Comparison of ENCODE assay signal across 22 cellular contexts in the genomic region with DNA sequence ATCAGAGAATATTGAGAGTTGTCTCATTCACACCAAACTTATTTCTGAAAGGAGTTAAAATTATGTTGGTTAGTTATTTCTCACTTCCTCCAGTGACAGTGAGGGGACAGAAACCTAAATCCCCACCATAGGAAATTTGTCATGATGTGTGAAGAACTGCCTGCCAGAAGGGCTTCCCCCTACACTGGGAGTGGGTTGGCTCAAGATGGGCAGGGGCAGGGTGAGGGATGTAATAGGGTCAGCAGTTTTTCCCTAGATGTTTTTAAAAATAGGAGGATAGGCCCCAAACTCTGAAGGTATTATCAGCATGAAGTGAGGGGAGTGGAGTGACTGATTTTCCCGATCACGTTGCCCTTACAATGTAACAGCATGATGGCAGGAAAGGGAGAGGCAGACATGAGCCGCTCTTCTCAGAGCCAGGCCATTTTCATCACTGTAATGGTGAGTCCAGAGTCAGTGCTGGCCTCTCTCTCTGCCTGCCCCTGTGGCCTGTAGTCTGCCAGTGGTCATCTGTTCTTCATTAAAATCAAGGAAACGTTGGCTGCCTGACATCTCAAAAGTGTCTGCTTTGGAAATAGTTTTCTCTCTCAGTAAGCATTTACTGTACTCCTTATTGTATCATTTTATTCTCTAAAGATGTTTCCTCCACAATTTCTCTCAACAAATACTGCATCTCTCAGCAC. TPM values are rescaled to one million over a fixed set of nuclear protein-coding genes. Genes with fewer than 3 reads are reported as not detected.
DNase-seq lines count a peak whose midpoint lies in the region; ATAC-seq, FAIRE-seq and TF ChIP-seq lines count a peak whose summit lies in the region.
"Had no signal": no experiment of that assay in that cellular context is flagged by ENCODE, and none has a peak within 500 bp of the region (broad histone marks: within the 10 kb centered on the region; RNA-seq: fewer than 3 reads in every experiment).

No MANE protein-coding gene starts in this region.

- H3K27me3 Mint-ChIP-seq in CD8-positive, alpha-beta memory T cell = no peaks in the 10 kb centered on the region
- H3K27me3 Mint-ChIP-seq: activated CD4-positive, alpha-beta T cell treated with anti-CD3 and anti-CD28 coated beads, Interleukin-2, amount 10 ng/mL, durations not matched to agents 24 days and 14 days; activated naive CD4-positive, alpha-beta T cell treated with anti-CD3 and anti-CD28 coated beads, Interleukin-2, amount 10 ng/mL, durations not matched to agents 7 days and 5 days had no signal

- CTCF ChIA-PET in OCI-LY7 (lab: Charles Lee; ENCODE audit: unreplicated experiment) = no interaction called here
- CTCF ChIA-PET in CD8-positive, alpha-beta memory T cell (lab: Charles Lee) = interaction anchor here (0.7 kb wide), 1 partner anchor 104 kb away, joined by 4 read pairs; no protein-coding TSS in a partner anchor

- 76 to 82% methylated on average over 4 of the region's 4 CpGs for WGBS in pancreas, 2 donors

- H3K4me1 Mint-ChIP-seq in CD8-positive, alpha-beta memory T cell = no peaks in the 10 kb centered on the region
- H3K4me1 Mint-ChIP-seq: activated CD4-positive, alpha-beta T cell treated with anti-CD3 and anti-CD28 coated beads, Interleukin-2, amount 10 ng/mL, durations not matched to agents 24 days and 14 days; activated naive CD4-positive, alpha-beta T cell treated with anti-CD3 and anti-CD28 coated beads, Interleukin-2, amount 10 ng/mL, durations not matched to agents 7 days and 5 days had no signal

- no peaks in the 10 kb centered on the region for H3K27me3 ChIP-seq in pancreas
- H3K27me3 ChIP-seq in CD8-positive, alpha-beta memory T cell (ENCODE audit: insufficient read depth, low read length, poor library complexity, severe bottlenecking) = no peaks in the 10 kb centered on the region
- H3K27me3 ChIP-seq: foreskin keratinocyte, tibial nerve had no signal

- H3K27ac ChIP-seq in pancreas (no peak overlapping the region), OCI-LY7 (ENCODE audit: low read depth, low read length, poor library complexity, severe bottlenecking) (no peak overlapping the region)
- no peak overlapping the region for H3K27ac ChIP-seq in CD8-positive, alpha-beta memory T cell (ENCODE audit: low read depth, low read length)
- H3K27ac ChIP-seq: C4-2B, foreskin keratinocyte had no signal

- ATAC-seq in pancreas = peak in 3 of 4 donors; percentile 21 to 50 (median 25)
- ATAC-seq: foreskin keratinocyte had no signal

- H3K9me3 ChIP-seq in pancreas (no peaks in the 10 kb centered on the region), OCI-LY7 (ENCODE audit: low read length) (no peaks in the 10 kb centered on the region)
- H3K9me3 ChIP-seq in CD8-positive, alpha-beta memory T cell (ENCODE audit: low read length) = no peaks in the 10 kb centered on the region
- H3K9me3 ChIP-seq: HAP-1 had no signal

- no peak overlapping the region for H3K4me3 Mint-ChIP-seq in CD8-positive, alpha-beta memory T cell
- H3K4me3 Mint-ChIP-seq: activated CD4-positive, alpha-beta T cell treated with anti-CD3 and anti-CD28 coated beads, Interleukin-2, amount 10 ng/mL, durations not matched to agents 24 days and 14 days; activated naive CD4-positive, alpha-beta T cell treated with anti-CD3 and anti-CD28 coated beads, Interleukin-2, amount 10 ng/mL, durations not matched to agents 7 days and 5 days had no signal

- BruUV-seq in OCI-LY7 (replicated peaks; lab: Mats Ljungman, UMichigan) = no TSS peak

- H3K4me2 ChIP-seq in OCI-LY7 (ENCODE audit: low read length) = no peak overlapping the region

- peaks cover 21 to 81% (median 39%) of the 10 kb centered on the region in 3 donors for H3K36me3 Mint-ChIP-seq in CD8-positive, alpha-beta memory T cell

- H4K20me1 ChIP-seq in OCI-LY7 (ENCODE audit: insufficient read depth, low read length) = no peaks in the 10 kb centered on the region

- no peak for TF ChIP-seq CTCF in pancreas (IDR thresholded peaks at IDR 0.05)
- no peak for TF ChIP-seq CTCF in OCI-LY7 (conservative IDR thresholded peaks at IDR 0.05; ENCODE audit: low read length)

- H3K9me2 ChIP-seq in OCI-LY7 (ENCODE audit: insufficient read depth, low read length) = no peaks in the 10 kb centered on the region

- DNase-seq in EH (ENCODE audit: low read depth) (peak; percentile 82), MV-4-11 (lab: John Stamatoyannopoulos, UW) (peak; percentile 15), fibroblast of peridontal ligament (ENCODE audit: extremely low read depth) (peak; percentile 96), pancreas (no peak), OCI-LY7 (ENCODE audit: low spot score) (no peak)
- DNase-seq in CD8-positive, alpha-beta memory T cell = no peak
- no peak for DNase-seq in stimulated activated CD4-positive, alpha-beta T cell treated with anti-CD3 and anti-CD28 coated beads, Interleukin-4, amount 100 ng/mL, for 4 hours
- no peak for DNase-seq in stimulated activated CD4-positive, alpha-beta T cell treated with anti-CD3 and anti-CD28 coated beads, Interleukin-4, amount 100 ng/mL, for 1 hour
- DNase-seq: activated CD4-positive, alpha-beta T cell treated with anti-CD3 and anti-CD28 coated beads, Interleukin-2, amount 10 ng/mL, durations not matched to agents 24 days and 14 days; activated naive CD4-positive, alpha-beta T cell treated with anti-CD3 and anti-CD28 coated beads, Interleukin-2, amount 10 ng/mL, durations not matched to agents 7 days and 5 days; activated T-cell treated with anti-CD3 and anti-CD28 coated beads for 4 hours; DMS153; effector CD4-positive, alpha-beta T cell; foreskin keratinocyte; NCI-H1436; NCI-H2171 treated with DMSO at 0.1 percent for 48 hours; NCI-H774; small intestine had no signal

- H3K4me1 ChIP-seq in pancreas (no peaks in the 10 kb centered on the region), OCI-LY7 (ENCODE audit: insufficient read depth, low read length, poor library complexity, severe bottlenecking) (no peaks in the 10 kb centered on the region)
- H3K4me1 ChIP-seq in CD8-positive, alpha-beta memory T cell (ENCODE audit: insufficient read depth, low read length) = no peaks in the 10 kb centered on the region
- H3K4me1 ChIP-seq: foreskin keratinocyte, HAP-1, tibial nerve had no signal

- FAIRE-seq in pancreas (lab: Jason Lieb, UNC) = no peak
- FAIRE-seq: bronchial epithelial cell, small intestine had no signal

- intact Hi-C loops in pancreas (cut with DNase I) = no loop called here
- intact Hi-C loops in OCI-LY7 (cut with micrococcal nuclease; ENCODE audit: unreplicated experiment) = no loop called here

- H2AFZ ChIP-seq in OCI-LY7 (ENCODE audit: low read length) = no peak overlapping the region

- H3K27ac Mint-ChIP-seq in CD8-positive, alpha-beta memory T cell = no peak overlapping the region
- H3K27ac Mint-ChIP-seq: activated CD4-positive, alpha-beta T cell treated with anti-CD3 and anti-CD28 coated beads, Interleukin-2, amount 10 ng/mL, durations not matched to agents 24 days and 14 days; activated naive CD4-positive, alpha-beta T cell treated with anti-CD3 and anti-CD28 coated beads, Interleukin-2, amount 10 ng/mL, durations not matched to agents 7 days and 5 days had no signal

- H3K36me3 ChIP-seq in pancreas (peaks cover 0 to 28% (median 7%) of the 10 kb centered on the region in 3 donors), OCI-LY7 (ENCODE audit: insufficient read depth, low read length) (no peaks in the 10 kb centered on the region)
- peaks cover 13% of the 10 kb centered on the region for H3K36me3 ChIP-seq in CD8-positive, alpha-beta memory T cell (ENCODE audit: insufficient read depth, low read length)

- peaks cover 0 to 7% (median 2%) of the 10 kb centered on the region in 5 donors for H3K9me3 Mint-ChIP-seq in CD8-positive, alpha-beta memory T cell
- H3K9me3 Mint-ChIP-seq: activated naive CD4-positive, alpha-beta T cell treated with anti-CD3 and anti-CD28 coated beads, Interleukin-2, amount 10 ng/mL, durations not matched to agents 7 days and 5 days had no signal

- no peaks in the 10 kb centered on the region for H3K79me2 ChIP-seq in OCI-LY7 (ENCODE audit: insufficient read depth, low read depth, low read length)

- H3K4me3 ChIP-seq in pancreas (no peak overlapping the region), OCI-LY7 (ENCODE audit: low read depth, low read length, poor library complexity, severe bottlenecking) (no peak overlapping the region)
- H3K4me3 ChIP-seq in CD8-positive, alpha-beta memory T cell (ENCODE audit: low read length) = no peak overlapping the region
- H3K4me3 ChIP-seq: HAP-1, tibial nerve had no signal

- POLR2A ChIA-PET in OCI-LY7 (lab: Charles Lee) = no interaction called here
- POLR2A ChIA-PET in CD8-positive, alpha-beta memory T cell (lab: Charles Lee) = no interaction called here

RNA-seq across cellular contexts. Expression of gene SYNJ2, which starts 59.8 kb away (rescaled TPM):
- total RNA-seq in pancreas (10 to 100 TPM in 3 of 6 donors, 1 to 10 TPM in 3; 8.1 to 17.1 (median 10.1) TPM), OCI-LY7 (2022) (0.09 and 0.21 TPM in 2 replicates)
- polyA plus RNA-seq in pancreas = 1 to 10 TPM; 7.9 to 8.6 TPM
- total RNA-seq in OCI-LY7 (2014; rRNA removed; shearing (Covaris generic)) = not detected in 2 replicates
- 10 to 100 TPM; 16.7 to 17.5 TPM for total RNA-seq in CD8-positive, alpha-beta memory T cell
- polyA plus RNA-seq in CD8-positive, alpha-beta memory T cell = 8.7 TPM

Comparison
In these comparisons a context has a peak if more than half of its experiments do, and no peak if none do; other contexts are left out.
1. DNase-seq: peak in EH (single experiment), MV-4-11 (single experiment) and fibroblast of peridontal ligament (single experiment); none in pancreas (0 of 6), OCI-LY7 (single experiment), CD8-positive, alpha-beta memory T cell (0 of 5), stimulated activated CD4-positive, alpha-beta T cell treated with anti-CD3 and anti-CD28 coated beads, Interleukin-4, amount 100 ng/mL, for 4 hours (0 of 2) and stimulated activated CD4-positive, alpha-beta T cell treated with anti-CD3 and anti-CD28 coated beads, Interleukin-4, amount 100 ng/mL, for 1 hour (single experiment).
2. RNA of gene SYNJ2, which starts 59.8 kb away (total RNA-seq): 16.7 to 17.5 TPM in CD8-positive, alpha-beta memory T cell and 8.1 to 17.1 TPM in pancreas; 0.09 to 0.21 TPM in OCI-LY7; every median in the first group is over 4 times any median in the second.